ENCODE assay signal across 26 cellular contexts in the genomic region with DNA sequence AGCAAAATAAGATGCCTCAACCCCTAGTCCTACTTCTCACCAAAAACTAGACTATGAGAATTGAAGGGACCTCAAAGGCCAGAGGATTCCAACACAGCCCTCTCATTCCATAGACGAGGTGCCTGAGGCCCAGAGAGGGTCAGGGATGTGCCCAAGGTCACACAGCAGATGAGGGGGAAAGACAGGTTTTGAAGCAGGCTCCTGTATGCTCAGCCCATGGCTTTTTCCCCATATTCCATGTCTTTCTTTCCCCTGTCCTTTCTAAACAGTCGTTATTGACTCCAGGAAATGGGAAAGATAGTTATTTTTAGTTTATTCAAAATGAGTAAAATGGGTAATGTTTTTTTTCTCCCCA.
DNase-seq lines count a peak whose midpoint lies in the region; ATAC-seq and TF ChIP-seq lines count a peak whose summit lies in the region.
"Had no signal": no experiment of that assay in that cellular context is flagged by ENCODE, and none has a peak within 500 bp of the region (broad histone marks: within the 10 kb centered on the region; RNA-seq: fewer than 3 reads in every experiment).

No MANE protein-coding gene starts in this region.

- H3K27ac ChIP-seq in coronary artery: peak overlapping the region; percentile 47 to 70
- peak overlapping the region in 4 of 5 donors; percentile 10 to 54 (median 23) for H3K27ac ChIP-seq in stomach
- H3K27ac ChIP-seq: 22Rv1; BLaER1 treated with 17β-estradiol and CSF1 and Interleukin-3, amounts not matched to agents 10 nM and 100 nM; HL-60; RWPE1 had no signal

- ATAC-seq in left lobe of liver: no peak
- no peak for ATAC-seq in activated T-cell treated with anti-CD3 and anti-CD28 coated beads, Interleukin-2, amount 50 U/mL, for 72 hours (replicated peaks in 1 of 2)
- ATAC-seq: GM23338, HepG2 had no signal

- TF ChIP-seq EP300 in stomach (IDR thresholded peaks at IDR 0.05): no peak

- no peaks in the 10 kb centered on the region for H3K4me1 Mint-ChIP-seq in activated T-cell treated with anti-CD3 and anti-CD28 coated beads, Interleukin-2, amount 50 U/mL, for 72 hours (ENCODE audit: low read depth)
- H3K4me1 Mint-ChIP-seq: CD4-positive, alpha-beta memory T cell; GM23338 had no signal

- no peaks in the 10 kb centered on the region for H3K9me3 Mint-ChIP-seq in activated T-cell treated with anti-CD3 and anti-CD28 coated beads, Interleukin-2, amount 50 U/mL, for 72 hours
- H3K9me3 Mint-ChIP-seq: CD4-positive, alpha-beta memory T cell; GM23338 had no signal

- no peak overlapping the region for H3K27ac Mint-ChIP-seq in activated T-cell treated with anti-CD3 and anti-CD28 coated beads, Interleukin-2, amount 50 U/mL, for 72 hours
- H3K27ac Mint-ChIP-seq: CD4-positive, alpha-beta memory T cell; GM23338 had no signal

- no peaks in the 10 kb centered on the region for H3K36me3 Mint-ChIP-seq in activated T-cell treated with anti-CD3 and anti-CD28 coated beads, Interleukin-2, amount 50 U/mL, for 72 hours (ENCODE audit: insufficient read depth in 2 of 2)
- H3K36me3 Mint-ChIP-seq: CD4-positive, alpha-beta memory T cell had no signal

- H3K9me3 ChIP-seq in stomach: no peaks in the 10 kb centered on the region
- H3K9me3 ChIP-seq: BLaER1 treated with 17β-estradiol and CSF1 and Interleukin-3, amounts not matched to agents 10 nM and 100 nM had no signal

- H3K4me3 ChIP-seq in coronary artery: no peak overlapping the region
- H3K4me3 ChIP-seq in stomach: no peak overlapping the region
- H3K4me3 ChIP-seq: BLaER1 treated with 17β-estradiol and CSF1 and Interleukin-3, amounts not matched to agents 10 nM and 100 nM; GM23338 had no signal

- no peak overlapping the region for H3K4me3 Mint-ChIP-seq in activated T-cell treated with anti-CD3 and anti-CD28 coated beads, Interleukin-2, amount 50 U/mL, for 72 hours
- H3K4me3 Mint-ChIP-seq: CD4-positive, alpha-beta memory T cell; GM23338 had no signal

- H3K27me3 ChIP-seq in stomach: peaks cover 0 to 5% (median 0%) of the 10 kb centered on the region in 3 donors

- peak; percentile 9 for DNase-seq in activated CD8-positive, alpha-beta memory T cell treated with anti-CD3 and anti-CD28 coated beads for 24 hours
- DNase-seq in activated CD8-positive, alpha-beta memory T cell treated with anti-CD3 and anti-CD28 coated beads, Interleukin-2, amount 50 U/mL, for 48 hours: no peak
- DNase-seq in coronary artery (ENCODE audit: low spot score): peak; percentile 35
- DNase-seq in left lobe of liver (ENCODE audit: low spot score): peak; percentile 5
- no peak for DNase-seq in stomach
- no peak for DNase-seq in activated T-cell treated with anti-CD3 and anti-CD28 coated beads, Interleukin-2, amount 50 U/mL, for 72 hours
- no peak for DNase-seq in central memory CD4-positive, alpha-beta T cell
- DNase-seq in NAMALWA (ENCODE audit: low spot score): no peak
- DNase-seq: ACHN; CD4-positive, alpha-beta memory T cell; DND-41; HCEC 1CT; KG1; NCI-H1105; NCI-H146; NCI-H2029; NCI-H345; NCI-H524; NCI-H774; NK-92 treated with Interleukin-12 subunit alpha and Interleukin-12 subunit beta, amount 100 ng/mL, for 24 hours had no signal

- peaks cover 44% of the 10 kb centered on the region for H3K27me3 Mint-ChIP-seq in activated T-cell treated with anti-CD3 and anti-CD28 coated beads, Interleukin-2, amount 50 U/mL, for 72 hours (ENCODE audit: low read depth)

- WGBS in stomach, 5 donors: 41 to 60% (median 59%) methylated on average over 2 of the region's 2 CpGs

- no peak for TF ChIP-seq POLR2A in stomach (IDR thresholded peaks at IDR 0.05)

- peaks cover 6 to 23% (median 15%) of the 10 kb centered on the region in 4 donors for H3K4me1 ChIP-seq in stomach

- no peaks in the 10 kb centered on the region for H3K36me3 ChIP-seq in stomach
- H3K36me3 ChIP-seq: BLaER1 treated with 17β-estradiol and CSF1 and Interleukin-3, amounts not matched to agents 10 nM and 100 nM had no signal

- no peak for TF ChIP-seq CTCF in coronary artery (IDR thresholded peaks at IDR 0.05)
- no peak for TF ChIP-seq CTCF in stomach (IDR thresholded peaks at IDR 0.05)

- intact Hi-C loops in stomach (cut with DNase I; ENCODE audit: low total_unique reads): no loop called here

Comparison
In these comparisons a context has a peak if more than half of its experiments do, and no peak if none do; other contexts are left out.
1. DNase-seq: peak in activated CD8-positive, alpha-beta memory T cell treated with anti-CD3 and anti-CD28 coated beads for 24 hours (single experiment), coronary artery (single experiment) and left lobe of liver (single experiment); none in activated CD8-positive, alpha-beta memory T cell treated with anti-CD3 and anti-CD28 coated beads, Interleukin-2, amount 50 U/mL, for 48 hours (single experiment), stomach (single experiment), activated T-cell treated with anti-CD3 and anti-CD28 coated beads, Interleukin-2, amount 50 U/mL, for 72 hours (0 of 2), central memory CD4-positive, alpha-beta T cell (single experiment) and NAMALWA (single experiment).